29 cellular contexts compared by ENCODE assay signal in genomic region chr15:32766101-32766500, GRCh38. TPM values are rescaled to one million over a fixed set of nuclear protein-coding genes. Genes with fewer than 3 reads are reported as not detected.
"Had no signal": no experiment of that assay in that cellular context is flagged by ENCODE, and none has a peak within 500 bp of the region (broad histone marks: within the 10 kb centered on the region; RNA-seq: fewer than 3 reads in every experiment).

No MANE protein-coding gene starts in this region.

- H3K9me3 ChIP-seq: breast epithelium, colonic mucosa, Peyer's patch, SJCRH30, SK-N-SH had no signal

- H3K9me2 ChIP-seq: SK-N-SH had no signal

- H3K9me3 Mint-ChIP-seq: activated CD8-positive, alpha-beta T cell treated with anti-CD3 and anti-CD28 coated beads for 36 hours; activated naive CD4-positive, alpha-beta T cell treated with anti-CD3 and anti-CD28 coated beads, Interleukin-2, amount 10 ng/mL, durations not matched to agents 7 days and 5 days; activated naive CD8-positive, alpha-beta T cell treated with anti-CD3 and anti-CD28 coated beads for 36 hours; activated T-cell treated with anti-CD3 and anti-CD28 coated beads, Interleukin-2, amount 50 U/mL, for 72 hours; activated T-helper 2 cell treated with anti-CD3 and anti-CD28 coated beads, Interferon-gamma antibody, Interleukin-2, Interleukin-4, amounts not matched to agents 10 μg/mL and 5 μg/mL and 100 μg/mL, durations not matched to agents 14 hours and 24 hours and 36 hours had no signal

- H3K4me3 Mint-ChIP-seq: activated CD4-positive, alpha-beta T cell treated with anti-CD3 and anti-CD28 coated beads for 36 hours; activated CD8-positive, alpha-beta T cell treated with anti-CD3 and anti-CD28 coated beads for 36 hours; activated naive CD4-positive, alpha-beta T cell treated with anti-CD3 and anti-CD28 coated beads, Interleukin-2, amount 10 ng/mL, durations not matched to agents 7 days and 5 days; activated naive CD8-positive, alpha-beta T cell treated with anti-CD3 and anti-CD28 coated beads for 36 hours; activated T-cell treated with anti-CD3 and anti-CD28 coated beads, Interleukin-2, amount 50 U/mL, for 72 hours had no signal

- H3K27ac ChIP-seq: breast epithelium, colonic mucosa, Peyer's patch, RWPE1, SJCRH30, WERI-Rb-1 had no signal

- H3K36me3 Mint-ChIP-seq: activated naive CD4-positive, alpha-beta T cell treated with anti-CD3 and anti-CD28 coated beads, Interleukin-2, amount 10 ng/mL, durations not matched to agents 7 days and 5 days; activated naive CD8-positive, alpha-beta T cell treated with anti-CD3 and anti-CD28 coated beads for 36 hours had no signal

- DNase-seq: activated CD4-positive, alpha-beta T cell treated with anti-CD3 and anti-CD28 coated beads for 36 hours; activated CD4-positive, alpha-beta T cell treated with anti-CD3 and anti-CD28 coated beads, Interleukin-2, amount 50 U/mL, for 1 hour; activated CD8-positive, alpha-beta memory T cell treated with anti-CD3 and anti-CD28 coated beads, Interleukin-2, amount 50 U/mL, for 4 hours; activated CD8-positive, alpha-beta T cell treated with anti-CD3 and anti-CD28 coated beads for 36 hours; activated gamma-delta T cell treated with Interleukin-2 at 50 U/mL for 16 hours; activated naive CD4-positive, alpha-beta T cell treated with anti-CD3 and anti-CD28 coated beads, Interleukin-2, amount 10 ng/mL, durations not matched to agents 7 days and 5 days; activated naive CD8-positive, alpha-beta T cell treated with anti-CD3 and anti-CD28 coated beads for 36 hours; activated T-cell treated with anti-CD3 and anti-CD28 coated beads, Interleukin-2, amount 50 U/mL, for 72 hours; anterior cingulate cortex; caudate nucleus; colonic mucosa; NCI-H1048; NCI-H146; NCI-H187 treated with DMSO at 0.1 percent for 48 hours; NCI-H345; NCI-H510A; NCI-H526 treated with DMSO at 0.1 percent for 48 hours; NCI-H82; Peyer's patch; Right ventricle myocardium superior; SJCRH30; SK-N-SH; T-helper 1 cell; WERI-Rb-1 had no signal

- H3K27ac Mint-ChIP-seq: activated CD4-positive, alpha-beta T cell treated with anti-CD3 and anti-CD28 coated beads for 36 hours; activated CD8-positive, alpha-beta T cell treated with anti-CD3 and anti-CD28 coated beads for 36 hours; activated naive CD4-positive, alpha-beta T cell treated with anti-CD3 and anti-CD28 coated beads, Interleukin-2, amount 10 ng/mL, durations not matched to agents 7 days and 5 days; activated naive CD8-positive, alpha-beta T cell treated with anti-CD3 and anti-CD28 coated beads for 36 hours; activated T-cell treated with anti-CD3 and anti-CD28 coated beads, Interleukin-2, amount 50 U/mL, for 72 hours; activated T-helper 2 cell treated with anti-CD3 and anti-CD28 coated beads, Interferon-gamma antibody, Interleukin-2, Interleukin-4, amounts not matched to agents 10 μg/mL and 5 μg/mL and 100 μg/mL, durations not matched to agents 14 hours and 24 hours and 36 hours had no signal

- H3K4me2 ChIP-seq: SK-N-SH had no signal

- H3K27me3 ChIP-seq: breast epithelium, colonic mucosa, Peyer's patch, SJCRH30 had no signal

- H3K27me3 Mint-ChIP-seq: activated naive CD4-positive, alpha-beta T cell treated with anti-CD3 and anti-CD28 coated beads, Interleukin-2, amount 10 ng/mL, durations not matched to agents 7 days and 5 days had no signal

- H3K9ac ChIP-seq: SK-N-SH had no signal

- H3K36me3 ChIP-seq: breast epithelium, colonic mucosa, Peyer's patch, WERI-Rb-1 had no signal

- H3K4me1 ChIP-seq: breast epithelium, colonic mucosa, Peyer's patch, SJCRH30 had no signal

- H3K4me1 Mint-ChIP-seq: activated CD4-positive, alpha-beta T cell treated with anti-CD3 and anti-CD28 coated beads for 36 hours; activated naive CD4-positive, alpha-beta T cell treated with anti-CD3 and anti-CD28 coated beads, Interleukin-2, amount 10 ng/mL, durations not matched to agents 7 days and 5 days; activated naive CD8-positive, alpha-beta T cell treated with anti-CD3 and anti-CD28 coated beads for 36 hours had no signal

- H3K4me3 ChIP-seq: breast epithelium, colonic mucosa, Peyer's patch, SJCRH30 had no signal

- ATAC-seq: activated CD4-positive, alpha-beta T cell treated with anti-CD3 and anti-CD28 coated beads for 36 hours; activated CD8-positive, alpha-beta T cell treated with anti-CD3 and anti-CD28 coated beads for 36 hours; activated T-cell treated with anti-CD3 and anti-CD28 coated beads, Interleukin-2, amount 50 U/mL, for 72 hours had no signal

RNA-seq across cellular contexts. Expression of gene GREM1, which starts 48.3 kb away (rescaled TPM):
- total RNA-seq: activated CD4-positive, alpha-beta T cell treated with anti-CD3 and anti-CD28 coated beads for 36 hours; activated CD8-positive, alpha-beta T cell treated with anti-CD3 and anti-CD28 coated beads for 36 hours; activated naive CD8-positive, alpha-beta T cell treated with anti-CD3 and anti-CD28 coated beads for 36 hours; activated T-helper 2 cell treated with anti-CD3 and anti-CD28 coated beads, Interferon-gamma antibody, Interleukin-2, Interleukin-4, amounts not matched to agents 10 μg/mL and 5 μg/mL and 100 μg/mL, durations not matched to agents 14 hours and 24 hours and 36 hours; OCI-LY7; Right ventricle myocardium superior; T-helper 2 cell treated with Interferon-gamma antibody and Interleukin-4, amounts not matched to agents 100 ng/mL and 5 ng/mL, for 36 hours had no signal
